1 cellular context compared by ENCODE assay signal in genomic region chr19:49817964-49818690, GRCh38.
A peak's percentile ranks its signal among the peaks of the same experiment; 100 is the strongest.
TF ChIP-seq lines count a peak whose summit lies in the region.

Gene MED25, plus strand, starts transcription at chr19:49818289. Its CDS starts 53 bp downstream, at chr19:49818342.

TF ChIP-seq in K562, 482 proteins besides CTCF, POLR2A, EP300 and RAD21 (continued from another document):
- TF ChIP-seq FOXK1 (CRISPR knock-in tag; IDR thresholded peaks at IDR 0.05; ENCODE audit: borderline replicate concordance) (0 out of 2 replicates have a peak, but pooled peaks have one; percentile 18), C11orf30 (IDR thresholded peaks at IDR 0.05; ENCODE audit: low read depth) (peak; percentile 83), TAF1 (IDR thresholded peaks at IDR 0.05; ENCODE audit: control insufficient read depth, extremely low read depth, insufficient read depth, low read length, severe bottlenecking) (peak; percentile 67), TAF9B (IDR thresholded peaks at IDR 0.05; ENCODE audit: partially characterized antibody) (no peak), E2F1 (CRISPR knock-in tag; IDR thresholded peaks at IDR 0.05) (0 out of 2 replicates have a peak, but pooled peaks have one; percentile 40), ZSCAN32 (CRISPR knock-in tag; IDR thresholded peaks at IDR 0.05) (no peak), NUFIP1 (IDR thresholded peaks at IDR 0.05; ENCODE audit: partially characterized antibody) (no peak), E2F3 (CRISPR knock-in tag; IDR thresholded peaks at IDR 0.05) (no peak), NR2F6 (CRISPR knock-in tag; IDR thresholded peaks at IDR 0.05) (no peak)
TF ChIP-seq in K562: peak in this region for 112.
